2 cellular contexts compared by ENCODE assay signal in the genomic region with DNA sequence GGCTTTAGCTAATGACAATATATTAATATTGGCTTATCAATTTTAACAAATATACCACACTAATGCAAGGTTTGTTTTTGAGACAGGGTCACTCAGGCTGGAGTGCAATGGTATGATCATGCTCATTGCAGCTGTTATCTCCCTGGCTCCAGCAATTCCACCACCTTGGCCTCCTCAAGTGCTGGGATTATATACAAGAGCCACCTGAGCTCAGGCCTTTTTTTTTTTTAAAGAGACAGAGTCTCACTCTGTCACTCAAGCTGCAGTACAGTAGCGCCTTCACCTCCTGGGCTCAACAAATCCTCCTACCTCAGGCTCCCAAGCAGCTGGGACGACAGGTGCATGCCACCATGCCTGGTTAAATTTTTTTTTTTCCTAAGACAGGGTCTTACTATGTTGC.
A peak's percentile ranks its signal among the peaks of the same experiment; 100 is the strongest.
TF ChIP-seq lines count a peak whose summit lies in the region.

No MANE protein-coding gene starts in this region.

TF ChIP-seq in HepG2, 621 proteins besides CTCF, POLR2A, EP300 and RAD21:
- TF ChIP-seq, protein P1, sequence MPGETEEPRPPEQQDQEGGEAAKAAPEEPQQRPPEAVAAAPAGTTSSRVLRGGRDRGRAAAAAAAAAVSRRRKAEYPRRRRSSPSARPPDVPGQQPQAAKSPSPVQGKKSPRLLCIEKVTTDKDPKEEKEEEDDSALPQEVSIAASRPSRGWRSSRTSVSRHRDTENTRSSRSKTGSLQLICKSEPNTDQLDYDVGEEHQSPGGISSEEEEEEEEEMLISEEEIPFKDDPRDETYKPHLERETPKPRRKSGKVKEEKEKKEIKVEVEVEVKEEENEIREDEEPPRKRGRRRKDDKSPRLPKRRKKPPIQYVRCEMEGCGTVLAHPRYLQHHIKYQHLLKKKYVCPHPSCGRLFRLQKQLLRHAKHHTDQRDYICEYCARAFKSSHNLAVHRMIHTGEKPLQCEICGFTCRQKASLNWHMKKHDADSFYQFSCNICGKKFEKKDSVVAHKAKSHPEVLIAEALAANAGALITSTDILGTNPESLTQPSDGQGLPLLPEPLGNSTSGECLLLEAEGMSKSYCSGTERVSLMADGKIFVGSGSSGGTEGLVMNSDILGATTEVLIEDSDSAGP (CRISPR knock-in tag; IDR thresholded peaks at IDR 0.05; ENCODE audit: borderline replicate concordance) = 0 out of 2 replicates have a peak, but pooled peaks have one; percentile 17
- no peak for TF ChIP-seq NCOR1 (IDR thresholded peaks at IDR 0.05; ENCODE audit: borderline replicate concordance, low read length)

TF ChIP-seq in K562, 482 proteins besides CTCF, POLR2A, EP300 and RAD21:
- TF ChIP-seq ZNF384 (IDR thresholded peaks at IDR 0.05; ENCODE audit: low read depth, low read length) (peak; percentile 57), EWSR1 (IDR thresholded peaks at IDR 0.05; ENCODE audit: borderline replicate concordance, low read depth, partially characterized antibody) (no peak)
- TF ChIP-seq, protein P1 (CRISPR knock-in tag; IDR thresholded peaks at IDR 0.05) = 0 out of 2 replicates have a peak, but pooled peaks have one; percentile 41
TF ChIP-seq in K562: peak in this region for 2.
